9 cellular contexts compared by ENCODE assay signal in the genomic region with DNA sequence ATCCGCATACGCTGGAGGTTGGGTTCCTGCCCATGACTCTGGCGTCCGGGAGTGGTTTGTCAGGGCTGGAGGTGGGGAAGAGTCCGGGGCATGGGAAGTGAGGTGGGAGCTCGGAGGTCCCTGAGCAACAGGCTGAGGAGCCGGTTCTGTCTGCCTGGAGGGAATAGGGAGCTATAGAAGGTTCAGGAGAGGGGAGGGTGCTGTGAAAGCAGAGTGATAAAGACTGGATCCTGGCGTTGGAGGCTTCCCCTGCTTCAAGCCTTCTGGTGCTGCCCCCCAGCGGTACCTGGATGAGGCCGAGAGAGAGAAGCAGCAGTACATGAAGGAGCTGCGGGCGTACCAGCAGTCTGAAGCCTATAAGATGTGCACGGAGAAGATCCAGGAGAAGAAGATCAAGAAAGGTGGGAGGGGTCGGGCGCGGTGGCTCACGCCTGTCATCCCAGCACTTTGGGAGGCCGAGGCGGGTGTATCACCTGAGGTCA. TPM values are rescaled to one million over a fixed set of nuclear protein-coding genes. Genes with fewer than 3 reads are reported as not detected.
DNase-seq lines count a peak whose midpoint lies in the region; ATAC-seq and TF ChIP-seq lines count a peak whose summit lies in the region.
"Had no signal": no experiment of that assay in that cellular context is flagged by ENCODE, and none has a peak within 500 bp of the region (broad histone marks: within the 10 kb centered on the region; RNA-seq: fewer than 3 reads in every experiment).

No MANE protein-coding gene starts in this region.

- H3K4me3 ChIP-seq in mammary epithelial cell (replicated peaks in 1 of 3; ENCODE audit: insufficient read depth in 1 of 3, low read depth in 2 of 3, low read length in 3 of 3) (no peak overlapping the region), coronary artery (no peak overlapping the region)

- no peaks in the 10 kb centered on the region for H3K36me3 ChIP-seq in mammary epithelial cell (ENCODE audit: insufficient read depth, low read length)

- TF ChIP-seq CTCF in mammary epithelial cell (conservative IDR thresholded peaks at IDR 0.05 in 1 of 2, IDR thresholded peaks at IDR 0.05 in 1 of 2; ENCODE audit: extremely low read depth in 1 of 2, insufficient read depth in 1 of 2, low read depth in 1 of 2, low read length in 2 of 2) (peak; percentile 68 to 74), osteocyte (IDR thresholded peaks at IDR 0.05) (peak; percentile 47), coronary artery (IDR thresholded peaks at IDR 0.05) (no peak)

- DNase-seq in activated CD4-positive, alpha-beta T cell treated with anti-CD3 and anti-CD28 coated beads, Interleukin-2, amount 10 ng/mL, durations not matched to agents 24 days and 14 days, result peak; percentile 70
- DNase-seq in activated CD4-positive, alpha-beta T cell treated with anti-CD3 and anti-CD28 coated beads for 4 hours, result no peak
- DNase-seq in NCI-H460 (ENCODE audit: extremely low read depth, low read depth) (peak; percentile 56), mammary epithelial cell (no peak), osteocyte (ENCODE audit: extremely low spot score, unreplicated experiment) (no peak), coronary artery (ENCODE audit: low spot score) (no peak), NCI-H1048 (lab: John Stamatoyannopoulos, UW) (no peak)

- peaks cover 16% of the 10 kb centered on the region for H3K36me3 Mint-ChIP-seq in activated CD4-positive, alpha-beta T cell treated with anti-CD3 and anti-CD28 coated beads, Interleukin-2, amount 10 ng/mL, durations not matched to agents 24 days and 14 days (ENCODE audit: low read depth)
- peaks cover 11% of the 10 kb centered on the region for H3K36me3 Mint-ChIP-seq in osteocyte (ENCODE audit: unreplicated experiment)

- H3K27me3 ChIP-seq in mammary epithelial cell (ENCODE audit: insufficient read depth, low read length), result no peaks in the 10 kb centered on the region

- no peak overlapping the region for H3K27ac Mint-ChIP-seq in activated CD4-positive, alpha-beta T cell treated with anti-CD3 and anti-CD28 coated beads, Interleukin-2, amount 10 ng/mL, durations not matched to agents 24 days and 14 days
- no peak overlapping the region for H3K27ac Mint-ChIP-seq in osteocyte (ENCODE audit: unreplicated experiment)

- H3K27ac ChIP-seq in mammary epithelial cell (ENCODE audit: insufficient read depth, low read depth, low read length), result no peak overlapping the region
- H3K27ac ChIP-seq in coronary artery, result no peak overlapping the region
- H3K27ac ChIP-seq: C4-2B had no signal

- H3K9ac ChIP-seq in mammary epithelial cell (ENCODE audit: insufficient read depth, low read length), result no peak overlapping the region

- intact Hi-C loops in activated CD4-positive, alpha-beta T cell treated with anti-CD3 and anti-CD28 coated beads, Interleukin-2, amount 10 ng/mL, durations not matched to agents 24 days and 14 days (cut with micrococcal nuclease), result no loop called here
- intact Hi-C loops in mammary epithelial cell (cut with micrococcal nuclease), result loop anchor here (1.0 kb wide), 1 partner anchor 30 kb away; no protein-coding TSS in a partner anchor

- dilution Hi-C loops in mammary epithelial cell (cut with HindIII; ENCODE audit: low sequenced_read_pairs), result loop anchor here (5.0 kb wide), 3 partner anchors 38 to 77 kb away; partner anchors contain the start of gene TEKTIP1

- no peak for ATAC-seq in GM21447 (IDR thresholded peaks at IDR 0.05; ENCODE audit: unreplicated experiment)

- H2AFZ ChIP-seq in mammary epithelial cell (ENCODE audit: low read depth, low read length), result no peak overlapping the region

- H3K4me1 ChIP-seq in mammary epithelial cell (ENCODE audit: insufficient read depth, low read length), result peaks cover 15% of the 10 kb centered on the region

- no peak overlapping the region for H3K4me2 ChIP-seq in mammary epithelial cell (ENCODE audit: insufficient read depth, low read depth, low read length)

- H4K20me1 ChIP-seq in mammary epithelial cell (ENCODE audit: insufficient read depth, low read length), result no peaks in the 10 kb centered on the region

- CTCF ChIA-PET in mammary epithelial cell (lab: Charles Lee; ENCODE audit: low non-redundant PET), result interaction anchor here (0.6 to 0.7 kb wide), 2 partner anchors 30 to 412 kb away, joined by 3 to 4 read pairs; no protein-coding TSS in a partner anchor

- 82% methylated on average over 19 of the region's 19 CpGs for WGBS in mammary epithelial cell (ENCODE audit: low coverage, missing lambda C conversion rate)

- peaks cover 16% of the 10 kb centered on the region for H3K79me2 ChIP-seq in mammary epithelial cell (ENCODE audit: insufficient read depth, low read length)

- H3K27me3 Mint-ChIP-seq in activated CD4-positive, alpha-beta T cell treated with anti-CD3 and anti-CD28 coated beads, Interleukin-2, amount 10 ng/mL, durations not matched to agents 24 days and 14 days, result no peaks in the 10 kb centered on the region
- no peaks in the 10 kb centered on the region for H3K27me3 Mint-ChIP-seq in osteocyte (ENCODE audit: unreplicated experiment)

- no peak overlapping the region for H3K4me3 Mint-ChIP-seq in activated CD4-positive, alpha-beta T cell treated with anti-CD3 and anti-CD28 coated beads, Interleukin-2, amount 10 ng/mL, durations not matched to agents 24 days and 14 days
- H3K4me3 Mint-ChIP-seq in osteocyte (ENCODE audit: unreplicated experiment), result peak overlapping the region; percentile 20

- no peaks in the 10 kb centered on the region for H3K9me3 ChIP-seq in mammary epithelial cell (replicated peaks; ENCODE audit: insufficient read depth, low read length)

- peaks cover 13% of the 10 kb centered on the region for H3K4me1 Mint-ChIP-seq in activated CD4-positive, alpha-beta T cell treated with anti-CD3 and anti-CD28 coated beads, Interleukin-2, amount 10 ng/mL, durations not matched to agents 24 days and 14 days
- peaks cover 26% of the 10 kb centered on the region for H3K4me1 Mint-ChIP-seq in osteocyte (ENCODE audit: unreplicated experiment)

- in situ Hi-C loops in mammary epithelial cell (cut with MboI; ENCODE audit: low sequenced_read_pairs in 2 of 2), result no loop called here

- no TSS peak for BruUV-seq in mammary epithelial cell (replicated peaks; lab: Mats Ljungman, UMichigan)

- H3K9me3 Mint-ChIP-seq in activated CD4-positive, alpha-beta T cell treated with anti-CD3 and anti-CD28 coated beads, Interleukin-2, amount 10 ng/mL, durations not matched to agents 24 days and 14 days, result no peaks in the 10 kb centered on the region
- no peaks in the 10 kb centered on the region for H3K9me3 Mint-ChIP-seq in osteocyte (ENCODE audit: unreplicated experiment)

RNA-seq across cellular contexts. Expression of gene HMG20B, which starts 2.6 kb away (rescaled TPM):
- 53.7 and 59.3 TPM in 2 replicates for total RNA-seq in activated CD4-positive, alpha-beta T cell treated with anti-CD3 and anti-CD28 coated beads, Interleukin-2, amount 10 ng/mL, durations not matched to agents 24 days and 14 days
- total RNA-seq in NCI-H460 (2014; rRNA removed; shearing (Covaris generic)), result 125 and 134 TPM in 2 replicates
- polyA plus RNA-seq in NCI-H460 (2014; cell fraction: nucleus; rRNA removed), result 246 and 257 TPM in 2 replicates
- total RNA-seq in mammary epithelial cell (100 to 1,000 TPM in 1 of 2 donors, 10 to 100 TPM in 1; 95.7 to 162 TPM), osteocyte (74.1 and 81.4 TPM in 2 replicates)
- polyA plus RNA-seq in mammary epithelial cell, result 51.6 TPM
- 13.5 TPM for polyA minus RNA-seq in mammary epithelial cell

RNA-seq across cellular contexts. Expression of gene GIPC3, which starts 10.0 kb away (rescaled TPM):
- 0.36 and 0.37 TPM in 2 replicates for total RNA-seq in activated CD4-positive, alpha-beta T cell treated with anti-CD3 and anti-CD28 coated beads, Interleukin-2, amount 10 ng/mL, durations not matched to agents 24 days and 14 days
- 0.25 and 0.29 TPM in 2 replicates for total RNA-seq in NCI-H460 (2014; rRNA removed; shearing (Covaris generic))
- not detected in 2 replicates for polyA plus RNA-seq in NCI-H460 (2014; cell fraction: nucleus; rRNA removed)
- total RNA-seq in mammary epithelial cell, result not detected
- polyA plus RNA-seq in mammary epithelial cell, result 0.01 TPM
- not detected for polyA minus RNA-seq in mammary epithelial cell
- total RNA-seq in osteocyte, result 0.67 and 1.2 TPM in 2 replicates

RNA-seq across cellular contexts. Expression of gene MFSD12, which starts 17.9 kb away (rescaled TPM):
- 119 and 124 TPM in 2 replicates for total RNA-seq in activated CD4-positive, alpha-beta T cell treated with anti-CD3 and anti-CD28 coated beads, Interleukin-2, amount 10 ng/mL, durations not matched to agents 24 days and 14 days
- 178 and 210 TPM in 2 replicates for total RNA-seq in NCI-H460 (2014; rRNA removed; shearing (Covaris generic))
- polyA plus RNA-seq in NCI-H460 (2014; cell fraction: nucleus; rRNA removed), result 302 and 364 TPM in 2 replicates
- total RNA-seq in mammary epithelial cell, result 100 to 1,000 TPM; 113 to 267 TPM
- polyA plus RNA-seq in mammary epithelial cell, result 61.6 TPM
- polyA minus RNA-seq in mammary epithelial cell, result 72.3 TPM
- 85.5 and 91.7 TPM in 2 replicates for total RNA-seq in osteocyte

RNA-seq across cellular contexts. Expression of gene TBXA2R, which starts 31.4 kb away (rescaled TPM):
- total RNA-seq in activated CD4-positive, alpha-beta T cell treated with anti-CD3 and anti-CD28 coated beads, Interleukin-2, amount 10 ng/mL, durations not matched to agents 24 days and 14 days, result 0.42 and 0.50 TPM in 2 replicates
- total RNA-seq in NCI-H460 (2014; rRNA removed; shearing (Covaris generic)), result 1.2 and 1.4 TPM in 2 replicates
- 2.0 and 3.2 TPM in 2 replicates for polyA plus RNA-seq in NCI-H460 (2014; cell fraction: nucleus; rRNA removed)
- under 1 TPM in 1 of 2 donors, not detected in 1; 0.17 TPM for total RNA-seq in mammary epithelial cell
- polyA plus RNA-seq in mammary epithelial cell, result 0.07 TPM
- not detected for polyA minus RNA-seq in mammary epithelial cell
- total RNA-seq in osteocyte, result 0.30 TPM in 1 of 2 replicates, not detected in the other

RNA-seq across cellular contexts. Expression of gene TEKTIP1, which starts 36.3 kb away (rescaled TPM):
- total RNA-seq in activated CD4-positive, alpha-beta T cell treated with anti-CD3 and anti-CD28 coated beads, Interleukin-2, amount 10 ng/mL, durations not matched to agents 24 days and 14 days, result 1.4 and 2.2 TPM in 2 replicates
- not detected in 2 replicates for total RNA-seq in NCI-H460 (2014; rRNA removed; shearing (Covaris generic))
- polyA plus RNA-seq in NCI-H460 (2014; cell fraction: nucleus; rRNA removed), result not detected in 2 replicates
- total RNA-seq in mammary epithelial cell (1 to 10 TPM in 1 of 2 donors, not detected in 1; 1.9 TPM), osteocyte (0.73 and 0.97 TPM in 2 replicates)
- polyA plus RNA-seq in mammary epithelial cell, result not detected
- polyA minus RNA-seq in mammary epithelial cell, result not detected

Comparison
In these comparisons a context has a peak if more than half of its experiments do, and no peak if none do; other contexts are left out.
1. DNase-seq: peak in activated CD4-positive, alpha-beta T cell treated with anti-CD3 and anti-CD28 coated beads, Interleukin-2, amount 10 ng/mL, durations not matched to agents 24 days and 14 days (single experiment) and NCI-H460 (single experiment); none in activated CD4-positive, alpha-beta T cell treated with anti-CD3 and anti-CD28 coated beads for 4 hours (0 of 2), mammary epithelial cell (single experiment), osteocyte (single experiment), coronary artery (single experiment) and NCI-H1048 (single experiment).